4 cellular contexts compared by ENCODE assay signal in genomic region chr11:104522123-104522522, GRCh38.
"Had no signal": no experiment of that assay in that cellular context is flagged by ENCODE, and none has a peak within 500 bp of the region (broad histone marks: within the 10 kb centered on the region; RNA-seq: fewer than 3 reads in every experiment).

No MANE protein-coding gene starts in this region.

- DNase-seq: H9, HCEC 1CT had no signal

- ATAC-seq: GM23338, K562 had no signal
